Comparison of ENCODE assay signal across 27 cellular contexts in the genomic region with DNA sequence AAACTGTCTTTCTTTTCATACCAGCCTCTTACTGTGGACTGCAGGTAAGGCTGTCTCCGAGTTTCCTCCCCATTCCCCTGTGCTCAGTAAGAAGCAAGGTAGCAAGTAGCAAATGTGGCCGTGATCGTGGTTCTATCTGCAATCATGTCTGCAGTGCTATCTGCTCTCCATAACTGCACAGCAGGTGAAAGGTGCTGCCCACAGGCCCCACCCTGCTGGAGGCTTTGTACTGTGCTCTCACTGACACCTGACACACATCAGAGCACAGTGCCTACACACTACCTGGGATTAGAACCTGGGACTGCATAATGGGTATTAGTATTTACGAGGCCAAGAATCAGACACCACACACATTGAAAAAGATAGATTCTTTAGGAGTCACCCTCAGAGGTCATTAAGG.
"Had no signal": no experiment of that assay in that cellular context is flagged by ENCODE, and none has a peak within 500 bp of the region (broad histone marks: within the 10 kb centered on the region; RNA-seq: fewer than 3 reads in every experiment).

No MANE protein-coding gene starts in this region.

- H3K4me1 Mint-ChIP-seq: brain; central memory CD8-positive, alpha-beta T cell had no signal

- H3K36me3 ChIP-seq: ascending aorta, SJSA1 had no signal

- H3K27ac Mint-ChIP-seq: activated CD8-positive, alpha-beta T cell treated with anti-CD3 and anti-CD28 coated beads for 36 hours; activated naive CD4-positive, alpha-beta T cell treated with anti-CD3 and anti-CD28 coated beads, Interleukin-2, amount 50 U/mL, for 72 hours; activated naive CD8-positive, alpha-beta T cell treated with anti-CD3 and anti-CD28 coated beads, Interleukin-2, amount 50 U/mL, for 24 hours; activated T-helper 1 cell treated with anti-CD3 and anti-CD28 coated beads, Interleukin-12 subunit alpha, Interleukin-12 subunit beta, Interleukin-2, Interleukin-4 antibody, amounts not matched to agents 30 ng/mL and 10 ng/mL and 1 ng/mL, durations not matched to agents 14 hours and 24 hours and 36 hours; brain; T-helper 1 cell treated with Interleukin-12 subunit alpha and Interleukin-12 subunit beta and Interleukin-4 antibody, amounts not matched to agents 30 μg/mL and 1 μg/mL, for 36 hours had no signal

- H3K9me3 Mint-ChIP-seq: activated CD8-positive, alpha-beta T cell treated with anti-CD3 and anti-CD28 coated beads for 36 hours; activated naive CD4-positive, alpha-beta T cell treated with anti-CD3 and anti-CD28 coated beads, Interleukin-2, amount 50 U/mL, for 72 hours; activated naive CD8-positive, alpha-beta T cell treated with anti-CD3 and anti-CD28 coated beads, Interleukin-2, amount 50 U/mL, for 24 hours; activated T-helper 1 cell treated with anti-CD3 and anti-CD28 coated beads, Interleukin-12 subunit alpha, Interleukin-12 subunit beta, Interleukin-2, Interleukin-4 antibody, amounts not matched to agents 30 ng/mL and 10 ng/mL and 1 ng/mL, durations not matched to agents 14 hours and 24 hours and 36 hours; central memory CD8-positive, alpha-beta T cell; T-helper 1 cell treated with Interleukin-12 subunit alpha and Interleukin-12 subunit beta and Interleukin-4 antibody, amounts not matched to agents 30 μg/mL and 1 μg/mL, for 36 hours had no signal

- H3K4me3 ChIP-seq: ascending aorta, SJSA1 had no signal

- H3K4me1 ChIP-seq: ascending aorta had no signal

- H3K27ac ChIP-seq: ascending aorta, SJSA1 had no signal

- H3K9me3 ChIP-seq: ascending aorta, SJSA1 had no signal

- DNase-seq: activated CD4-positive, alpha-beta T cell treated with anti-CD3 and anti-CD28 coated beads for 4 hours; activated CD8-positive, alpha-beta memory T cell treated with anti-CD3 and anti-CD28 coated beads, Interleukin-2, amount 50 U/mL, for 4 hours; activated CD8-positive, alpha-beta T cell treated with anti-CD3 and anti-CD28 coated beads for 36 hours; activated effector memory CD4-positive, alpha-beta T cell treated with Interleukin-2 at 50 U/mL for 16 hours; activated naive CD4-positive, alpha-beta T cell; activated naive CD8-positive, alpha-beta T cell treated with anti-CD3 and anti-CD28 coated beads, Interleukin-2, amount 50 U/mL, for 24 hours; amniotic stem cell; KG1; NCI-H1092; NCI-H1417; NCI-H1930; NCI-H2171; NCI-H2227 treated with DMSO at 0.1 percent for 48 hours; NCI-H446 treated with DMSO at 0.1 percent for 48 hours; NCI-H69; NK-92 treated with Interleukin-12 subunit alpha and Interleukin-12 subunit beta, amount 100 ng/mL, for 24 hours; OCI-M1; SHP77; SW 1271 had no signal

- FAIRE-seq: RCC 7860 had no signal

- H3K27me3 Mint-ChIP-seq: activated CD8-positive, alpha-beta T cell treated with anti-CD3 and anti-CD28 coated beads for 36 hours; activated naive CD8-positive, alpha-beta T cell treated with anti-CD3 and anti-CD28 coated beads, Interleukin-2, amount 50 U/mL, for 24 hours had no signal

- H3K4me3 Mint-ChIP-seq: activated CD8-positive, alpha-beta T cell treated with anti-CD3 and anti-CD28 coated beads for 36 hours; activated naive CD8-positive, alpha-beta T cell treated with anti-CD3 and anti-CD28 coated beads, Interleukin-2, amount 50 U/mL, for 24 hours; activated T-helper 1 cell treated with anti-CD3 and anti-CD28 coated beads, Interleukin-12 subunit alpha, Interleukin-12 subunit beta, Interleukin-2, Interleukin-4 antibody, amounts not matched to agents 30 ng/mL and 10 ng/mL and 1 ng/mL, durations not matched to agents 14 hours and 24 hours and 36 hours; brain; central memory CD8-positive, alpha-beta T cell; T-helper 1 cell treated with Interleukin-12 subunit alpha and Interleukin-12 subunit beta and Interleukin-4 antibody, amounts not matched to agents 30 μg/mL and 1 μg/mL, for 36 hours had no signal

- H3K36me3 Mint-ChIP-seq: activated naive CD4-positive, alpha-beta T cell treated with anti-CD3 and anti-CD28 coated beads, Interleukin-2, amount 50 U/mL, for 72 hours; brain had no signal

- H3K27me3 ChIP-seq: ascending aorta, SJSA1 had no signal
